In genomic region chr10:30557884-30558283, GRCh38 we compare ENCODE assay signal across 16 cellular contexts.
DNase-seq lines count a peak whose midpoint lies in the region; ATAC-seq, FAIRE-seq and TF ChIP-seq lines count a peak whose summit lies in the region.
"Had no signal": no experiment of that assay in that cellular context is flagged by ENCODE, and none has a peak within 500 bp of the region (broad histone marks: within the 10 kb centered on the region; RNA-seq: fewer than 3 reads in every experiment).

No MANE protein-coding gene starts in this region.

- no peak overlapping the region for H3K27ac ChIP-seq in A673 (ENCODE audit: low read depth, low read length, poor library complexity, severe bottlenecking)
- H3K27ac ChIP-seq in K562 (ENCODE audit: extremely low read depth, low read depth, low read length) = no peak overlapping the region
- H3K27ac ChIP-seq in liver (ENCODE audit: low read depth in 1 of 2, low read length in 2 of 2) = peak overlapping the region in 1 of 2 donors; percentile 8

- peaks cover 17% of the 10 kb centered on the region for H3K4me1 ChIP-seq in A673 (ENCODE audit: insufficient read depth, low read length, poor library complexity, severe bottlenecking)
- peaks cover 4 to 21% of the 10 kb centered on the region in 2 experiments for H3K4me1 ChIP-seq in K562 (replicated peaks in 1 of 2; ENCODE audit: control insufficient read depth in 2 of 2, insufficient read depth in 2 of 2, low read length in 2 of 2)
- peaks cover 1 to 16% (median 9%) of the 10 kb centered on the region in 4 donors for H3K4me1 ChIP-seq in liver (ENCODE audit: control insufficient read depth in 4 of 4, insufficient read depth in 4 of 4, low read length in 3 of 4)

- no TSS peak for BruUV-seq in A673 (replicated peaks; lab: Mats Ljungman, UMichigan)
- BruUV-seq in K562 (replicated peaks; lab: Mats Ljungman, UMichigan) = no TSS peak

- H3K27me3 ChIP-seq in A673 (replicated peaks; ENCODE audit: insufficient read depth, low read depth, low read length, poor library complexity) = no peaks in the 10 kb centered on the region
- H3K27me3 ChIP-seq in K562 (ENCODE audit: control insufficient read depth in 2 of 2, insufficient read depth in 2 of 2, low read length in 2 of 2) = no peaks in the 10 kb centered on the region
- H3K27me3 ChIP-seq in liver (ENCODE audit: control insufficient read depth in 4 of 4, insufficient read depth in 4 of 4, low read length in 3 of 4) = no peaks in the 10 kb centered on the region

- CTCF ChIA-PET in A673 (lab: Charles Lee) (no interaction called here), K562 (lab: Yijun Ruan, JAX; ENCODE audit: low intra/inter-chr PET ratio) (no interaction called here)

- H3K36me3 ChIP-seq in A673 (ENCODE audit: insufficient read depth, low read length, poor library complexity, severe bottlenecking) (no peaks in the 10 kb centered on the region), K562 (ENCODE audit: control insufficient read depth, insufficient read depth, low read length) (no peaks in the 10 kb centered on the region), liver (ENCODE audit: control insufficient read depth in 4 of 4, insufficient read depth in 3 of 4, low read depth in 1 of 4, low read length in 3 of 4) (no peaks in the 10 kb centered on the region)

- no peaks in the 10 kb centered on the region for H3K36me3 Mint-ChIP-seq in naive thymus-derived CD8-positive, alpha-beta T cell
- no peaks in the 10 kb centered on the region for H3K36me3 Mint-ChIP-seq in osteocyte (ENCODE audit: unreplicated experiment)
- H3K36me3 Mint-ChIP-seq: activated CD8-positive, alpha-beta memory T cell treated with anti-CD3 and anti-CD28 coated beads, Interleukin-2, amount 10 ng/mL, durations not matched to agents 7 days and 5 days had no signal

- TF ChIP-seq CTCF in A673 (conservative IDR thresholded peaks at IDR 0.05; ENCODE audit: low read depth, low read length) (no peak), K562 (IDR thresholded peaks at IDR 0.05 in 2 of 3, conservative IDR thresholded peaks at IDR 0.05 in 1 of 3; ENCODE audit: insufficient read depth in 2 of 3, low read depth in 1 of 3, low read length in 3 of 3) (no peak), liver (IDR thresholded peaks at IDR 0.05; ENCODE audit: low read depth, low read length, missing input control) (no peak), osteocyte (IDR thresholded peaks at IDR 0.05) (no peak)

- POLR2A ChIA-PET in A673 (lab: Charles Lee; ENCODE audit: low non-redundant PET) = no interaction called here
- POLR2A ChIA-PET in K562 (lab: Yijun Ruan, JAX) = no interaction called here
- POLR2A ChIA-PET in naive thymus-derived CD8-positive, alpha-beta T cell (lab: Charles Lee) = no interaction called here

- H3K79me2 ChIP-seq in K562 (ENCODE audit: control insufficient read depth, insufficient read depth, low read length) = no peaks in the 10 kb centered on the region

- H3K9me1 ChIP-seq in K562 (ENCODE audit: control insufficient read depth, insufficient read depth, low read length) = no peaks in the 10 kb centered on the region

- in situ Hi-C loops in K562 (cut with MboI) = no loop called here

- H3K4me1 Mint-ChIP-seq in naive thymus-derived CD8-positive, alpha-beta T cell = peaks cover 0 to 16% (median 2%) of the 10 kb centered on the region in 4 donors
- H3K4me1 Mint-ChIP-seq in osteocyte (ENCODE audit: unreplicated experiment) = peaks cover 15% of the 10 kb centered on the region

- peak overlapping the region; percentile 35 for H2AFZ ChIP-seq in K562 (ENCODE audit: low read depth, low read length)

- H3K9me3 Mint-ChIP-seq in naive thymus-derived CD8-positive, alpha-beta T cell = no peaks in the 10 kb centered on the region
- H3K9me3 Mint-ChIP-seq in osteocyte (ENCODE audit: unreplicated experiment) = no peaks in the 10 kb centered on the region
- H3K9me3 Mint-ChIP-seq: T-helper 2 cell treated with Interferon-gamma antibody and Interleukin-4, amounts not matched to agents 5 μg/mL and 100 μg/mL, for 36 hours had no signal

- H3K9me3 ChIP-seq in A673 (ENCODE audit: low read depth, low read length, poor library complexity, severe bottlenecking) (no peaks in the 10 kb centered on the region), K562 (replicated peaks; ENCODE audit: control insufficient read depth, insufficient read depth, low read depth, low read length) (no peaks in the 10 kb centered on the region), liver (ENCODE audit: control insufficient read depth in 4 of 4, low read length in 3 of 4) (no peaks in the 10 kb centered on the region)

- no peak for TF ChIP-seq POLR2A in K562 (conservative IDR thresholded peaks at IDR 0.05)

- intact Hi-C loops in A673 (cut with micrococcal nuclease; ENCODE audit: unreplicated experiment) = no loop called here
- intact Hi-C loops in K562 (cut with micrococcal nuclease) = no loop called here

- peaks cover 0 to 3% (median under 1%) of the 10 kb centered on the region in 5 donors for H3K27me3 Mint-ChIP-seq in naive thymus-derived CD8-positive, alpha-beta T cell
- H3K27me3 Mint-ChIP-seq in osteocyte (ENCODE audit: unreplicated experiment) = peaks cover 5% of the 10 kb centered on the region

- no peak for ATAC-seq in K562
- ATAC-seq in naive thymus-derived CD8-positive, alpha-beta T cell = no peak
- ATAC-seq: activated CD8-positive, alpha-beta memory T cell treated with anti-CD3 and anti-CD28 coated beads, Interleukin-2, amount 10 ng/mL, durations not matched to agents 7 days and 5 days had no signal

- H3K4me2 ChIP-seq in K562 (ENCODE audit: insufficient read depth, low read length) = no peak overlapping the region

- no peak overlapping the region; a peak in 1 of 4 replicates for H3K9ac ChIP-seq in K562 (ENCODE audit: insufficient read depth in 1 of 2, low read depth in 2 of 2, low read length in 2 of 2)
- no peak overlapping the region for H3K9ac ChIP-seq in liver (ENCODE audit: low read depth in 1 of 2, low read length in 2 of 2)

- H3K4me3 ChIP-seq in A673 (ENCODE audit: low read depth, low read length, poor library complexity, severe bottlenecking) (no peak overlapping the region), K562 (no peak overlapping the region), liver (ENCODE audit: low read depth in 1 of 3, low read length in 3 of 3) (no peak overlapping the region)
- H3K4me3 ChIP-seq: lung, skin epidermis had no signal

- H3K4me3 Mint-ChIP-seq in naive thymus-derived CD8-positive, alpha-beta T cell = no peak overlapping the region
- H3K4me3 Mint-ChIP-seq in osteocyte (ENCODE audit: unreplicated experiment) = no peak overlapping the region
- H3K4me3 Mint-ChIP-seq: activated CD8-positive, alpha-beta memory T cell treated with anti-CD3 and anti-CD28 coated beads, Interleukin-2, amount 10 ng/mL, durations not matched to agents 7 days and 5 days; T-helper 2 cell treated with Interferon-gamma antibody and Interleukin-4, amounts not matched to agents 5 μg/mL and 100 μg/mL, for 36 hours had no signal

- no peaks in the 10 kb centered on the region for H4K20me1 ChIP-seq in K562 (replicated peaks; ENCODE audit: control insufficient read depth, insufficient read depth, low read length)

- H3K27ac Mint-ChIP-seq in naive thymus-derived CD8-positive, alpha-beta T cell = peak overlapping the region in 1 of 10 donors; percentile 2
- no peak overlapping the region for H3K27ac Mint-ChIP-seq in osteocyte (ENCODE audit: unreplicated experiment)
- H3K27ac Mint-ChIP-seq: activated CD8-positive, alpha-beta memory T cell treated with anti-CD3 and anti-CD28 coated beads, Interleukin-2, amount 10 ng/mL, durations not matched to agents 7 days and 5 days; T-helper 2 cell treated with Interferon-gamma antibody and Interleukin-4, amounts not matched to agents 5 μg/mL and 100 μg/mL, for 36 hours had no signal

- DNase-seq in A673 (ENCODE audit: low spot score) (peak; percentile 36), HuH-7.5 (ENCODE audit: low spot score) (peak; percentile 37), K562 (ENCODE audit: extremely low read depth in 1 of 4, low spot score in 3 of 4) (peak in 2 of 4 experiments; percentile 19 to 41), putamen (ENCODE audit: low spot score) (no peak), osteocyte (ENCODE audit: extremely low spot score, unreplicated experiment) (no peak)
- DNase-seq in naive thymus-derived CD8-positive, alpha-beta T cell = no peak
- DNase-seq in activated T-cell treated with anti-CD3 and anti-CD28 coated beads, Interleukin-2, amount 50 U/mL, for 1 hour = no peak
- DNase-seq: activated CD8-positive, alpha-beta memory T cell treated with anti-CD3 and anti-CD28 coated beads, Interleukin-2, amount 10 ng/mL, durations not matched to agents 7 days and 5 days; amygdala; NCI-H1048; NCI-H526 treated with DMSO at 0.1 percent for 48 hours had no signal

- TF ChIP-seq RAD21 in K562 (CRISPR knock-in tag; conservative IDR thresholded peaks at IDR 0.05 in 1 of 2, IDR thresholded peaks at IDR 0.05 in 1 of 2) = no peak
- TF ChIP-seq RAD21 in liver (IDR thresholded peaks at IDR 0.05) = peak in 1 of 2 donors; percentile 7

- WGBS in K562 (ENCODE audit: insufficient coverage, low coverage, missing lambda C conversion rate) = 46% methylated on average over 8 of the region's 8 CpGs
- WGBS in liver = 33% methylated on average over 8 of the region's 8 CpGs

- no peak for TF ChIP-seq EP300 in K562 (IDR thresholded peaks at IDR 0.05; ENCODE audit: low read length)

- FAIRE-seq in K562 (lab: Jason Lieb, UNC) = no peak
- FAIRE-seq: frontal cortex had no signal

TF ChIP-seq in K562, 482 proteins besides CTCF, POLR2A, EP300 and RAD21 (continues in another document):
- peak; percentile 77 for TF ChIP-seq CEBPB (tag; IDR thresholded peaks at IDR 0.05)
- TF ChIP-seq TAF9B (IDR thresholded peaks at IDR 0.05; ENCODE audit: partially characterized antibody) = peak; percentile 45

TF ChIP-seq in liver, 16 proteins besides CTCF, POLR2A, EP300 and RAD21 (continues in another document):
- no peak for TF ChIP-seq ZBTB33 (IDR thresholded peaks at IDR 0.05)
- peak; percentile 63 to 77 for TF ChIP-seq JUND (IDR thresholded peaks at IDR 0.05)

Comparison
In these comparisons a context has a peak if more than half of its experiments do, and no peak if none do; other contexts are left out.
1. DNase-seq: peak in A673 (single experiment) and HuH-7.5 (single experiment); none in naive thymus-derived CD8-positive, alpha-beta T cell (0 of 10), putamen (single experiment), activated T-cell treated with anti-CD3 and anti-CD28 coated beads, Interleukin-2, amount 50 U/mL, for 1 hour (single experiment) and osteocyte (single experiment).